Comparison of ENCODE assay signal across 9 cellular contexts in the genomic region with DNA sequence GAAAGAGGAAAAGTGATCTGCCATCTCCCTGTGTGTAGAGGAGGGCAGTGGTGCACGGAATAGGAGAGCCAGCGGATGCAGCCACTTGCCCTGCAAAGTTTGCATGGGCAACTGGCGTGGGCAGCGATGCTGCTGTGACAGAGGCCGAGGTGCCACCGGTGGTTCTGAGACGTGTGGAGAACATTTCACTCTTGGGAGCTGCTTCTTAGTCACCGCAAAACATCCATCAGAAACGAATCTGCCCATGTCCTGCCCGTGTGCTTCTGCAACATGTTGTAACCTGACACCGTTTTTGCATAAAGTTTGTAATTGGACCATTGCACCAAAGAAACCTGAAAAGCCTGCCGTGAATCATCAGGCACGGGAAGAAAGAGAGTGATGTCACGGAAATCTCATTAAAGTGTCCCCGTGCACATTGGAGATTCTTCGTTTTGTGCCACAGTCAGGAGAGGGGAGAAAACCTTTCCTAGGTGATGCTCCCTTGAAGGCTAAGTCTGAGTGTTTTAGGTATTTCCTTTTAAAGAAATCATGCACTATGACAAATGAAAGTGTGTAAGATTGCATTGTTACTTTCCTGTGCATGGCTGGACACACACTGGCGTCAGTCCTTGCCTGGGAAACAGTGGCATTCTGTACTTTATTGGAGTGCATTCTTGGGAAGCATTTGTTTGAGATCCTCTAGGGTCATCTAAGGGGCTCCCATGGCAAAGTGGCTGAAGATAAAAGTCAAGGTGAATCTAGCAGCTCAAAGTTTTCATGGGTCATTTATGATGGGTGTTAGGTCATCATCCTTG.
DNase-seq lines count a peak whose midpoint lies in the region; ATAC-seq and TF ChIP-seq lines count a peak whose summit lies in the region.
"Had no signal": no experiment of that assay in that cellular context is flagged by ENCODE, and none has a peak within 500 bp of the region (broad histone marks: within the 10 kb centered on the region; RNA-seq: fewer than 3 reads in every experiment).

No MANE protein-coding gene starts in this region.

- H3K27me3 Mint-ChIP-seq in nephron progenitor cell (ENCODE audit: low read depth, poor library complexity): peaks cover 3% of the 10 kb centered on the region
- H3K27me3 Mint-ChIP-seq in activated T-helper 2 cell treated with anti-CD3 and anti-CD28 coated beads, Interferon-gamma antibody, Interleukin-2, Interleukin-4, amounts not matched to agents 10 μg/mL and 5 μg/mL and 100 μg/mL, durations not matched to agents 14 hours and 24 hours and 36 hours (ENCODE audit: low read depth): no peaks in the 10 kb centered on the region

- H4K20me1 ChIP-seq in OCI-LY3 (ENCODE audit: insufficient read depth, low read length): no peaks in the 10 kb centered on the region

- H3K4me1 Mint-ChIP-seq in nephron progenitor cell: peaks cover 67% of the 10 kb centered on the region
- peaks cover 61% of the 10 kb centered on the region for H3K4me1 Mint-ChIP-seq in activated T-helper 2 cell treated with anti-CD3 and anti-CD28 coated beads, Interferon-gamma antibody, Interleukin-2, Interleukin-4, amounts not matched to agents 10 μg/mL and 5 μg/mL and 100 μg/mL, durations not matched to agents 14 hours and 24 hours and 36 hours (ENCODE audit: low read depth)
- H3K4me1 Mint-ChIP-seq in stimulated activated effector memory CD8-positive, alpha-beta T cell treated with anti-CD3 and anti-CD28 coated beads, Interleukin-12 subunit alpha, Interleukin-12 subunit beta, amount 100 ng/mL, for 72 hours: peaks cover 23% of the 10 kb centered on the region

- no peaks in the 10 kb centered on the region for H3K79me2 ChIP-seq in OCI-LY3 (ENCODE audit: low read length)

- intact Hi-C loops in activated T-helper 2 cell treated with anti-CD3 and anti-CD28 coated beads, Interferon-gamma antibody, Interleukin-2, Interleukin-4, amounts not matched to agents 10 μg/mL and 5 μg/mL and 100 μg/mL, durations not matched to agents 14 hours and 24 hours and 36 hours (cut with micrococcal nuclease): loop anchor here (5.0 to 10.0 kb wide), 2 partner anchors 82 to 275 kb away; no protein-coding TSS in a partner anchor

- ATAC-seq in HG03442 (IDR thresholded peaks at IDR 0.05; ENCODE audit: unreplicated experiment): peak; percentile 48
- no peak for ATAC-seq in GM21390 (IDR thresholded peaks at IDR 0.05; ENCODE audit: unreplicated experiment)
- ATAC-seq in stimulated activated effector memory CD8-positive, alpha-beta T cell treated with anti-CD3 and anti-CD28 coated beads, Interleukin-12 subunit alpha, Interleukin-12 subunit beta, amount 100 ng/mL, for 72 hours: no peak

- DNase-seq in GM04504 (ENCODE audit: low read depth) (peak; percentile 85), epithelial cell of esophagus (ENCODE audit: low read depth) (peak; percentile 99), nephron progenitor cell (peak; percentile 43)
- no peak for DNase-seq in activated T-helper 2 cell treated with anti-CD3 and anti-CD28 coated beads, Interferon-gamma antibody, Interleukin-2, Interleukin-4, amounts not matched to agents 10 μg/mL and 5 μg/mL and 100 μg/mL, durations not matched to agents 14 hours and 24 hours and 36 hours (ENCODE audit: low spot score)
- no peak for DNase-seq in stimulated activated effector memory CD8-positive, alpha-beta T cell treated with anti-CD3 and anti-CD28 coated beads, Interleukin-12 subunit alpha, Interleukin-12 subunit beta, amount 100 ng/mL, for 72 hours (ENCODE audit: low spot score in 2 of 2)

- H3K4me2 ChIP-seq in OCI-LY3 (ENCODE audit: low read length): peak overlapping the region; percentile 46

- no peaks in the 10 kb centered on the region for H3K27me3 ChIP-seq in OCI-LY3 (ENCODE audit: low read depth, low read length)

- peak overlapping the region; percentile 53 for H3K4me3 Mint-ChIP-seq in nephron progenitor cell
- no peak overlapping the region for H3K4me3 Mint-ChIP-seq in activated T-helper 2 cell treated with anti-CD3 and anti-CD28 coated beads, Interferon-gamma antibody, Interleukin-2, Interleukin-4, amounts not matched to agents 10 μg/mL and 5 μg/mL and 100 μg/mL, durations not matched to agents 14 hours and 24 hours and 36 hours (ENCODE audit: low read depth)
- no peak overlapping the region for H3K4me3 Mint-ChIP-seq in stimulated activated effector memory CD8-positive, alpha-beta T cell treated with anti-CD3 and anti-CD28 coated beads, Interleukin-12 subunit alpha, Interleukin-12 subunit beta, amount 100 ng/mL, for 72 hours
- H3K4me3 Mint-ChIP-seq: T-helper 1 cell treated with Interleukin-12 subunit alpha and Interleukin-12 subunit beta and Interleukin-4 antibody, amounts not matched to agents 30 μg/mL and 1 μg/mL, for 36 hours had no signal

- TF ChIP-seq CTCF in OCI-LY3 (IDR thresholded peaks at IDR 0.05; ENCODE audit: low read depth, low read length) (no peak), epithelial cell of esophagus (IDR thresholded peaks at IDR 0.05; ENCODE audit: insufficient read depth, low read depth, low read length, missing control alignments) (no peak), nephron progenitor cell (IDR thresholded peaks at IDR 0.05) (no peak)

- no peaks in the 10 kb centered on the region for H3K36me3 Mint-ChIP-seq in nephron progenitor cell (ENCODE audit: low read depth)
- H3K36me3 Mint-ChIP-seq in activated T-helper 2 cell treated with anti-CD3 and anti-CD28 coated beads, Interferon-gamma antibody, Interleukin-2, Interleukin-4, amounts not matched to agents 10 μg/mL and 5 μg/mL and 100 μg/mL, durations not matched to agents 14 hours and 24 hours and 36 hours (ENCODE audit: low read depth): peaks cover 5% of the 10 kb centered on the region
- H3K36me3 Mint-ChIP-seq in stimulated activated effector memory CD8-positive, alpha-beta T cell treated with anti-CD3 and anti-CD28 coated beads, Interleukin-12 subunit alpha, Interleukin-12 subunit beta, amount 100 ng/mL, for 72 hours: no peaks in the 10 kb centered on the region

- H3K9me3 ChIP-seq in OCI-LY3 (ENCODE audit: insufficient read depth, low read length): no peaks in the 10 kb centered on the region

- peaks cover 12% of the 10 kb centered on the region for H3K9me3 Mint-ChIP-seq in nephron progenitor cell
- H3K9me3 Mint-ChIP-seq in activated T-helper 2 cell treated with anti-CD3 and anti-CD28 coated beads, Interferon-gamma antibody, Interleukin-2, Interleukin-4, amounts not matched to agents 10 μg/mL and 5 μg/mL and 100 μg/mL, durations not matched to agents 14 hours and 24 hours and 36 hours: peaks cover 4% of the 10 kb centered on the region
- H3K9me3 Mint-ChIP-seq in stimulated activated effector memory CD8-positive, alpha-beta T cell treated with anti-CD3 and anti-CD28 coated beads, Interleukin-12 subunit alpha, Interleukin-12 subunit beta, amount 100 ng/mL, for 72 hours: no peaks in the 10 kb centered on the region
- H3K9me3 Mint-ChIP-seq: T-helper 1 cell treated with Interleukin-12 subunit alpha and Interleukin-12 subunit beta and Interleukin-4 antibody, amounts not matched to agents 30 μg/mL and 1 μg/mL, for 36 hours had no signal

- no peak overlapping the region for H3K27ac ChIP-seq in OCI-LY3 (ENCODE audit: low read length)

- H3K9ac ChIP-seq in OCI-LY3 (ENCODE audit: low read length): no peak overlapping the region

- H3K4me3 ChIP-seq in OCI-LY3 (ENCODE audit: low read length) (peak overlapping the region; percentile 30; the same call in 1 of the 2 replicates), epithelial cell of esophagus (ENCODE audit: low read length) (no peak overlapping the region)

- no peak overlapping the region for H2AFZ ChIP-seq in OCI-LY3 (ENCODE audit: low read depth, low read length)

- no peaks in the 10 kb centered on the region for H3K36me3 ChIP-seq in OCI-LY3 (replicated peaks; ENCODE audit: low read depth, low read length)

- H3K4me1 ChIP-seq in OCI-LY3 (ENCODE audit: low read length): peaks cover 58% of the 10 kb centered on the region

- peak overlapping the region; percentile 93 for H3K27ac Mint-ChIP-seq in nephron progenitor cell
- H3K27ac Mint-ChIP-seq in activated T-helper 2 cell treated with anti-CD3 and anti-CD28 coated beads, Interferon-gamma antibody, Interleukin-2, Interleukin-4, amounts not matched to agents 10 μg/mL and 5 μg/mL and 100 μg/mL, durations not matched to agents 14 hours and 24 hours and 36 hours: no peak overlapping the region
- no peak overlapping the region for H3K27ac Mint-ChIP-seq in stimulated activated effector memory CD8-positive, alpha-beta T cell treated with anti-CD3 and anti-CD28 coated beads, Interleukin-12 subunit alpha, Interleukin-12 subunit beta, amount 100 ng/mL, for 72 hours
- H3K27ac Mint-ChIP-seq: T-helper 1 cell treated with Interleukin-12 subunit alpha and Interleukin-12 subunit beta and Interleukin-4 antibody, amounts not matched to agents 30 μg/mL and 1 μg/mL, for 36 hours had no signal

Comparison
In these comparisons a context has a peak if more than half of its experiments do, and no peak if none do; other contexts are left out.
1. DNase-seq: peak in GM04504 (single experiment), epithelial cell of esophagus (single experiment) and nephron progenitor cell (single experiment); none in activated T-helper 2 cell treated with anti-CD3 and anti-CD28 coated beads, Interferon-gamma antibody, Interleukin-2, Interleukin-4, amounts not matched to agents 10 μg/mL and 5 μg/mL and 100 μg/mL, durations not matched to agents 14 hours and 24 hours and 36 hours (single experiment) and stimulated activated effector memory CD8-positive, alpha-beta T cell treated with anti-CD3 and anti-CD28 coated beads, Interleukin-12 subunit alpha, Interleukin-12 subunit beta, amount 100 ng/mL, for 72 hours (0 of 2).